13 cellular contexts compared by ENCODE assay signal in the genomic region with DNA sequence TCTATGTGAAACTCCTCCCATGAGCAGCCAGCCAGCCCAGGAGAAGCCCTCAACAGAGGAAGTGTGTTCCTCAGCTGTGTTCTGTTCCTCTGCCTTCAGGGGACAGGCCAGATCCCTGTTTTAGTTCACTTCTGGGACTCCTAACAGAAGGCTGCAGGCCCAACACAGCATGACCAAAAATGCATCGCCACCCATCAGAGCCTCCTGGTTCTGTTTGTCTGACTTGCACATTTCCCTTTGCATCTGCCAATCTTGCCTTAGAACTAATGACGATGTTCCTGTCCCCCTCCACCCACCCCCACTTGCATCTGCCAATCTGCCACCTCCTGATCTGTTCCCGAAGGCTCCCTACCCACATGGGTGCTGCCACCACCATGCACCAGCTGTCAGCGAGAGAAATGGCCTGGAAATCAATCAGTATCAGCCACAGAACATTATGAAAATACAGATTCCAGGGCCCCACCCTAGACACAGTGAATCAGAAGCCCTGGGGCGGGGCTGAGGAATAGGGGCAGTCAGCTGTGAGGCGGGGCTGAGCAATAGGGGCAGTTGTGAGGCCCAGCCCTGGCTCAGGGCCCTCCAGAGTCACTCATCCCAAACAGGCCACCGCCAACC. TPM values are rescaled to one million over a fixed set of nuclear protein-coding genes. Genes with fewer than 3 reads are reported as not detected.
DNase-seq lines count a peak whose midpoint lies in the region; ATAC-seq and TF ChIP-seq lines count a peak whose summit lies in the region.
"Had no signal": no experiment of that assay in that cellular context is flagged by ENCODE, and none has a peak within 500 bp of the region (broad histone marks: within the 10 kb centered on the region; RNA-seq: fewer than 3 reads in every experiment).

No MANE protein-coding gene starts in this region.

- H3K27me3 ChIP-seq in CD8-positive, alpha-beta T cell (ENCODE audit: insufficient read depth, low read length), result no peaks in the 10 kb centered on the region
- H3K27me3 ChIP-seq in smooth muscle cell (ENCODE audit: low read depth), result no peaks in the 10 kb centered on the region

- H3F3A ChIP-seq in smooth muscle cell (ENCODE audit: low read depth), result no peaks in the 10 kb centered on the region

- peak overlapping the region; percentile 93 for H3K4me3 Mint-ChIP-seq in CD8-positive, alpha-beta T cell
- H3K4me3 Mint-ChIP-seq in naive thymus-derived CD8-positive, alpha-beta T cell, result peak overlapping the region; percentile 36 to 99 (median 94)
- H3K4me3 Mint-ChIP-seq: activated naive CD4-positive, alpha-beta T cell treated with anti-CD3 and anti-CD28 coated beads for 36 hours had no signal

- H3K9me3 ChIP-seq in CD8-positive, alpha-beta T cell (ENCODE audit: low read length), result no peaks in the 10 kb centered on the region
- no peaks in the 10 kb centered on the region for H3K9me3 ChIP-seq in smooth muscle cell (replicated peaks; ENCODE audit: low read depth)

- peak overlapping the region; percentile 68 for H3K4me3 ChIP-seq in CD8-positive, alpha-beta T cell (ENCODE audit: low read depth, low read length)
- H3K4me3 ChIP-seq in smooth muscle cell, result no peak overlapping the region
- H3K4me3 ChIP-seq: SK-N-MC had no signal

- H3K79me2 ChIP-seq in smooth muscle cell (ENCODE audit: low read depth), result no peaks in the 10 kb centered on the region

- no peaks in the 10 kb centered on the region for H3K27me3 Mint-ChIP-seq in CD8-positive, alpha-beta T cell (ENCODE audit: low read depth)
- H3K27me3 Mint-ChIP-seq in naive thymus-derived CD8-positive, alpha-beta T cell, result no peaks in the 10 kb centered on the region

- H3K4me2 ChIP-seq in smooth muscle cell, result no peak overlapping the region

- H3K27ac ChIP-seq in CD8-positive, alpha-beta T cell (ENCODE audit: low read depth, low read length), result no peak overlapping the region
- peak overlapping the region; percentile 87 for H3K27ac ChIP-seq in caudate nucleus (ENCODE audit: low read depth, low read length)
- H3K27ac ChIP-seq in smooth muscle cell (ENCODE audit: low read depth), result no peak overlapping the region
- H3K27ac ChIP-seq: C4-2B, SK-N-MC had no signal

- 95% methylated on average over 7 of the region's 7 CpGs for WGBS in smooth muscle cell (ENCODE audit: low lambda C conversion rate)

- H3K4me1 Mint-ChIP-seq in CD8-positive, alpha-beta T cell (ENCODE audit: low read depth), result peaks cover 50% of the 10 kb centered on the region
- peaks cover 24 to 62% (median 46%) of the 10 kb centered on the region in 4 donors for H3K4me1 Mint-ChIP-seq in naive thymus-derived CD8-positive, alpha-beta T cell

- intact Hi-C loops in CD8-positive, alpha-beta T cell (cut with DNase I, micrococcal nuclease), result loop anchor here (5.0 kb wide), 1 partner anchor 245 kb away; no protein-coding TSS in a partner anchor

- H3K36me3 ChIP-seq in CD8-positive, alpha-beta T cell (ENCODE audit: insufficient read depth, low read length), result no peaks in the 10 kb centered on the region
- no peaks in the 10 kb centered on the region for H3K36me3 ChIP-seq in smooth muscle cell (ENCODE audit: low read depth)

- H3K4me1 ChIP-seq in CD8-positive, alpha-beta T cell (ENCODE audit: insufficient read depth, low read length), result peaks cover 33% of the 10 kb centered on the region
- no peaks in the 10 kb centered on the region for H3K4me1 ChIP-seq in smooth muscle cell (ENCODE audit: low read depth)

- H3K36me3 Mint-ChIP-seq in CD8-positive, alpha-beta T cell, result peaks cover 13% of the 10 kb centered on the region
- peaks cover 0 to 5% (median 2%) of the 10 kb centered on the region in 3 donors for H3K36me3 Mint-ChIP-seq in naive thymus-derived CD8-positive, alpha-beta T cell

- H3K27ac Mint-ChIP-seq in CD8-positive, alpha-beta T cell, result peak overlapping the region; percentile 86
- peak overlapping the region; percentile 76 to 98 (median 92) for H3K27ac Mint-ChIP-seq in naive thymus-derived CD8-positive, alpha-beta T cell
- H3K27ac Mint-ChIP-seq: activated naive CD4-positive, alpha-beta T cell treated with anti-CD3 and anti-CD28 coated beads for 36 hours had no signal

- CTCF ChIA-PET in CD8-positive, alpha-beta T cell (lab: Charles Lee), result interaction anchor here (1.4 to 2.2 kb wide), 3 partner anchors 8 to 245 kb away, joined by 3 to 9 read pairs (median 6); no protein-coding TSS in a partner anchor

- H3K9me3 Mint-ChIP-seq in CD8-positive, alpha-beta T cell, result no peaks in the 10 kb centered on the region
- no peaks in the 10 kb centered on the region for H3K9me3 Mint-ChIP-seq in naive thymus-derived CD8-positive, alpha-beta T cell
- H3K9me3 Mint-ChIP-seq: activated naive CD4-positive, alpha-beta T cell treated with anti-CD3 and anti-CD28 coated beads for 36 hours had no signal

- POLR2A ChIA-PET in CD8-positive, alpha-beta T cell (lab: Charles Lee), result interaction anchor here (1.0 to 3.2 kb wide), 8 partner anchors 9 to 70 kb away, joined by 3 to 30 read pairs (median 4); a partner anchor contains a TSS
- POLR2A ChIA-PET in naive thymus-derived CD8-positive, alpha-beta T cell (lab: Charles Lee), result interaction anchor here (0.5 to 4.5 kb wide), 10 partner anchors 9 to 699 kb away, joined by 3 to 54 read pairs (median 6); a partner anchor contains a TSS

- no peak for ATAC-seq in CD8-positive, alpha-beta T cell
- peak in 1 of 2 donors; percentile 4 for ATAC-seq in naive thymus-derived CD8-positive, alpha-beta T cell
- ATAC-seq in GM18873 (IDR thresholded peaks at IDR 0.05; ENCODE audit: low FRiP score, unreplicated experiment), result no peak

- H4K20me1 ChIP-seq in smooth muscle cell (ENCODE audit: low read depth), result peaks cover 7% of the 10 kb centered on the region

- H2AFZ ChIP-seq in smooth muscle cell (ENCODE audit: low read depth), result no peak overlapping the region

- H3K9ac ChIP-seq in smooth muscle cell (ENCODE audit: low read depth), result no peak overlapping the region

- peak in 1 of 7 experiments; percentile 11 for DNase-seq in CD8-positive, alpha-beta T cell
- DNase-seq in Kasumi-1 (lab: John Stamatoyannopoulos, UW) (peak; percentile 49 to 54), caudate nucleus (lab: John Stamatoyannopoulos, UW) (peak in 43 of 61 donors; percentile 24 to 94 (median 68)), smooth muscle cell (lab: John Stamatoyannopoulos, UW; ENCODE audit: unreplicated experiment) (no peak), NOMO-1 treated with DMSO at 0.1 percent for 48 hours (lab: John Stamatoyannopoulos, UW; ENCODE audit: unreplicated experiment) (no peak)
- peak in 1 of 10 donors; percentile 58 for DNase-seq in naive thymus-derived CD8-positive, alpha-beta T cell
- DNase-seq: activated CD8-positive, alpha-beta memory T cell treated with anti-CD3 and anti-CD28 coated beads, Interleukin-2, amount 50 U/mL, for 4 hours; activated naive CD4-positive, alpha-beta T cell treated with anti-CD3 and anti-CD28 coated beads for 36 hours; NCI-H2227 treated with DMSO at 0.1 percent for 48 hours; stimulated activated CD4-positive, alpha-beta T cell treated with anti-CD3 and anti-CD28 coated beads, Interleukin-12 subunit alpha, Interleukin-12 subunit beta, amount 100 ng/mL, for 4 hours had no signal

- TF ChIP-seq CTCF in CD8-positive, alpha-beta T cell (IDR thresholded peaks at IDR 0.05), result no peak
- TF ChIP-seq CTCF in smooth muscle cell (IDR thresholded peaks at IDR 0.05; ENCODE audit: borderline replicate concordance, insufficient read depth, poor library complexity, severe bottlenecking), result no peak

RNA-seq across cellular contexts. Expression of a gene that starts 51.0 kb away (rescaled TPM):
- total RNA-seq in CD8-positive, alpha-beta T cell, result 10 to 100 TPM; 87.3 to 91.7 TPM
- total RNA-seq in naive thymus-derived CD8-positive, alpha-beta T cell, result 10 to 100 TPM; 82.0 to 89.1 TPM
- 10 to 100 TPM; 29.9 to 43.8 (median 35.8) TPM for polyA plus RNA-seq in naive thymus-derived CD8-positive, alpha-beta T cell
- total RNA-seq in smooth muscle cell, result 113 and 117 TPM in 2 replicates
- 46.6 and 54.1 TPM in 2 replicates for polyA plus RNA-seq in smooth muscle cell

Comparison
In these comparisons a context has a peak if more than half of its experiments do, and no peak if none do; other contexts are left out.
1. DNase-seq: peak in Kasumi-1 (2 of 2) and caudate nucleus (43 of 61); none in smooth muscle cell (single experiment) and NOMO-1 treated with DMSO at 0.1 percent for 48 hours (single experiment).